10 cellular contexts compared by ENCODE assay signal in genomic region chr14:91413547-91414474, GRCh38. TPM values are rescaled to one million over a fixed set of nuclear protein-coding genes. Genes with fewer than 3 reads are reported as not detected.
DNase-seq lines count a peak whose midpoint lies in the region; ATAC-seq, FAIRE-seq and TF ChIP-seq lines count a peak whose summit lies in the region.
"Had no signal": no experiment of that assay in that cellular context is flagged by ENCODE, and none has a peak within 500 bp of the region (broad histone marks: within the 10 kb centered on the region; RNA-seq: fewer than 3 reads in every experiment).

No MANE protein-coding gene starts in this region.

- DNase-seq in GM12892 (ENCODE audit: insufficient read length) = no peak
- DNase-seq in NCI-H510A (lab: John Stamatoyannopoulos, UW) = peak; percentile 92
- DNase-seq in caudate nucleus (lab: John Stamatoyannopoulos, UW) = peak in 8 of 61 donors; percentile 31 to 77 (median 38)
- DNase-seq in pancreas = peak; percentile 70 to 95 (median 92)
- DNase-seq in Right ventricle myocardium inferior (ENCODE audit: missing footprints) = no peak

- peaks cover 5 to 31% (median 15%) of the 10 kb centered on the region in 3 donors for H3K4me1 ChIP-seq in pancreas

- no peaks in the 10 kb centered on the region for H3K36me3 ChIP-seq in pancreas

- ATAC-seq in pancreas (peak; percentile 75 to 80 (median 78)), HG02852 (IDR thresholded peaks at IDR 0.05; ENCODE audit: unreplicated experiment) (no peak), Right ventricle myocardium inferior (no peak), HG02763 (IDR thresholded peaks at IDR 0.05; ENCODE audit: unreplicated experiment) (no peak), GM18873 (IDR thresholded peaks at IDR 0.05; ENCODE audit: low FRiP score, unreplicated experiment) (no peak)
- ATAC-seq: Panc1 had no signal

- intact Hi-C loops in pancreas (cut with DNase I) (no loop called here), Right ventricle myocardium inferior (cut with DNase I) (loop anchor here (10.0 kb wide), 1 partner anchor 49 kb away; no protein-coding TSS in a partner anchor)

- FAIRE-seq in GM12892 (lab: Jason Lieb, UNC) (peak; percentile 46), pancreas (lab: Jason Lieb, UNC) (no peak)
- FAIRE-seq: colon had no signal

- no peaks in the 10 kb centered on the region for H3K9me3 ChIP-seq in pancreas

- TF ChIP-seq POLR2A in GM12892 (IDR thresholded peaks at IDR 0.05; ENCODE audit: low read depth, low read length) = no peak; the same call in 1 of the 2 replicates

- WGBS in pancreas, 2 donors = 48 to 56% methylated on average over 11 of the region's 11 CpGs

- H3K4me3 ChIP-seq in pancreas = no peak overlapping the region

- peak overlapping the region; percentile 86 for H3K27ac ChIP-seq in caudate nucleus (ENCODE audit: low read depth, low read length)
- H3K27ac ChIP-seq in pancreas = peak overlapping the region; percentile 6 to 62 (median 52)

- no peak for TF ChIP-seq CTCF in pancreas (IDR thresholded peaks at IDR 0.05)

- no peaks in the 10 kb centered on the region for H3K27me3 ChIP-seq in pancreas

RNA-seq across cellular contexts. Expression of gene CCDC88C, which starts 3.8 kb away (rescaled TPM):
- 37.7 TPM for polyA plus RNA-seq in GM12892 (2012; ENCODE audit: missing spikeins)
- 10 to 100 TPM; 11.5 to 20.2 (median 14.6) TPM for total RNA-seq in pancreas
- 10 to 100 TPM; 10.3 to 19.9 TPM for polyA plus RNA-seq in pancreas
- total RNA-seq in Right ventricle myocardium inferior = 3.6 TPM

Comparison
In these comparisons a context has a peak if more than half of its experiments do, and no peak if none do; other contexts are left out.
1. DNase-seq: peak in NCI-H510A (single experiment) and pancreas (6 of 6); none in GM12892 (single experiment) and Right ventricle myocardium inferior (single experiment).
2. ATAC-seq: peak in pancreas (4 of 4); none in HG02852 (single experiment), Right ventricle myocardium inferior (single experiment), HG02763 (single experiment) and GM18873 (single experiment).